ENCODE assay signal across 8 cellular contexts in genomic region chr10:101694674-101695403, GRCh38. TPM values are rescaled to one million over a fixed set of nuclear protein-coding genes. Genes with fewer than 3 reads are reported as not detected.
A peak's percentile ranks its signal among the peaks of the same experiment; 100 is the strongest.
DNase-seq lines count a peak whose midpoint lies in the region; ATAC-seq and TF ChIP-seq lines count a peak whose summit lies in the region.

Gene FBXW4, minus strand, starts transcription at chr10:101695170. Its CDS starts 65 bp downstream, at chr10:101695105.

- H3K9me3 Mint-ChIP-seq in activated CD4-positive, alpha-beta T cell treated with anti-CD3 and anti-CD28 coated beads, Interleukin-2, amount 10 ng/mL, durations not matched to agents 24 days and 14 days, result no peaks in the 10 kb centered on the region

- no peaks in the 10 kb centered on the region for H3K9me2 ChIP-seq in HCT116 (ENCODE audit: insufficient read depth)

- peak; percentile 89 for DNase-seq in GM13977 (ENCODE audit: low spot score)
- no peak for DNase-seq in HCT116 (ENCODE audit: low read depth, low spot score)
- DNase-seq in MV-4-11 (lab: John Stamatoyannopoulos, UW), result peak; percentile 4
- DNase-seq in activated CD4-positive, alpha-beta T cell treated with anti-CD3 and anti-CD28 coated beads, Interleukin-2, amount 10 ng/mL, durations not matched to agents 24 days and 14 days, result peak; percentile 91
- DNase-seq in coronary artery (ENCODE audit: low spot score), result peak; percentile 77
- DNase-seq in left lung, result peak; percentile 70 to 93
- DNase-seq in stimulated activated CD4-positive, alpha-beta T cell treated with anti-CD3 and anti-CD28 coated beads, Interleukin-2, amount 100 ng/mL, for 48 hours, result peak; percentile 51 to 64
- DNase-seq in NCI-H1048 (lab: John Stamatoyannopoulos, UW), result no peak

- RAD21 ChIA-PET in HCT116 (lab: Charles Lee; ENCODE audit: low non-redundant PET in 1 of 2, low total read pairs in 2 of 2, uncharacterized antibody in 2 of 2, unreplicated experiment in 2 of 2), result no interaction called here

- H3K4me1 Mint-ChIP-seq in activated CD4-positive, alpha-beta T cell treated with anti-CD3 and anti-CD28 coated beads, Interleukin-2, amount 10 ng/mL, durations not matched to agents 24 days and 14 days, result peaks cover 22% of the 10 kb centered on the region

- H3K4me3 ChIP-seq in HCT116 (replicated peaks in 1 of 2; ENCODE audit: low read depth in 1 of 2, low read length in 2 of 2), result peak within 1 kb of the TSS; percentile 83 to 84
- H3K4me3 ChIP-seq in coronary artery, result peak within 1 kb of the TSS; percentile 88
- peak within 1 kb of the TSS; percentile 80 to 82 for H3K4me3 ChIP-seq in left lung

- H3K27ac ChIP-seq in HCT116 (ENCODE audit: low read depth, low read length) (peak within 1 kb of the TSS; percentile 94), coronary artery (peak within 1 kb of the TSS; percentile 99), left lung (peak within 1 kb of the TSS; percentile 95 to 96)

- peak within 1 kb of the TSS; percentile 17 for H2AFZ ChIP-seq in HCT116 (ENCODE audit: low read depth, low read length, poor library complexity, severe bottlenecking)

- intact Hi-C loops in HCT116 (cut with micrococcal nuclease), result no loop called here
- intact Hi-C loops in activated CD4-positive, alpha-beta T cell treated with anti-CD3 and anti-CD28 coated beads, Interleukin-2, amount 10 ng/mL, durations not matched to agents 24 days and 14 days (cut with micrococcal nuclease), result loop anchor here (1.0 to 10.0 kb wide), 6 partner anchors 8 to 340 kb away; partner anchors contain the start of genes BTRC, DPCD, OGA and POLL
- intact Hi-C loops in left lung (cut with DNase I), result no loop called here

- H3K79me2 ChIP-seq in HCT116 (ENCODE audit: insufficient read depth, low read length), result peaks cover 31% of the 10 kb centered on the region

- H3K9me3 ChIP-seq in HCT116 (ENCODE audit: control insufficient read depth in 1 of 2, insufficient read depth in 1 of 2, low read depth in 1 of 2, low read length in 2 of 2) (no peaks in the 10 kb centered on the region), left lung (no peaks in the 10 kb centered on the region)

- TF ChIP-seq POLR2A in HCT116 (IDR thresholded peaks at IDR 0.05; ENCODE audit: borderline replicate concordance, extremely low read depth, insufficient read depth, insufficient read length), result peak; percentile 89

- H3K36me3 Mint-ChIP-seq in activated CD4-positive, alpha-beta T cell treated with anti-CD3 and anti-CD28 coated beads, Interleukin-2, amount 10 ng/mL, durations not matched to agents 24 days and 14 days (ENCODE audit: low read depth), result peaks cover 14% of the 10 kb centered on the region

- H3K4me2 ChIP-seq in HCT116 (ENCODE audit: low read length), result peak within 1 kb of the TSS; percentile 80

- no peaks in the 10 kb centered on the region for H4K20me1 ChIP-seq in HCT116 (ENCODE audit: insufficient read depth)

- no peaks in the 10 kb centered on the region for H3K27me3 ChIP-seq in HCT116 (ENCODE audit: insufficient read depth, low read length)
- no peaks in the 10 kb centered on the region for H3K27me3 ChIP-seq in left lung

- peak within 1 kb of the TSS; percentile 99 for H3K27ac Mint-ChIP-seq in activated CD4-positive, alpha-beta T cell treated with anti-CD3 and anti-CD28 coated beads, Interleukin-2, amount 10 ng/mL, durations not matched to agents 24 days and 14 days

- ATAC-seq in HCT116 (peak; percentile 79), left lung (peak; percentile 71)

- in situ Hi-C loops in GM13977 (cut with MboI; ENCODE audit: low pct_unique_long_range_greater_than_20kb, low sequenced_read_pairs, unreplicated experiment), result no loop called here

- BruUV-seq in HCT116 (replicated peaks; lab: Mats Ljungman, UMichigan), result no TSS peak

- POLR2A ChIA-PET in HCT116 (lab: Charles Lee), result no interaction called here

- H3K36me3 ChIP-seq in HCT116 (ENCODE audit: control insufficient read depth in 1 of 2, insufficient read depth in 2 of 2, low read length in 2 of 2) (no peaks in the 10 kb centered on the region), left lung (no peaks in the 10 kb centered on the region)

- no peaks in the 10 kb centered on the region for H3K27me3 Mint-ChIP-seq in activated CD4-positive, alpha-beta T cell treated with anti-CD3 and anti-CD28 coated beads, Interleukin-2, amount 10 ng/mL, durations not matched to agents 24 days and 14 days

- CTCF ChIA-PET in HCT116 (lab: Charles Lee), result interaction anchor here (1.0 to 1.5 kb wide), 4 partner anchors 86 to 200 kb away, joined by 3 to 6 read pairs (median 4); no protein-coding TSS in a partner anchor

- H3K4me3 Mint-ChIP-seq in activated CD4-positive, alpha-beta T cell treated with anti-CD3 and anti-CD28 coated beads, Interleukin-2, amount 10 ng/mL, durations not matched to agents 24 days and 14 days, result peak within 1 kb of the TSS; percentile 98

- peaks cover 13 to 17% of the 10 kb centered on the region in 2 experiments for H3K4me1 ChIP-seq in HCT116 (ENCODE audit: control insufficient read depth in 1 of 2, insufficient read depth in 2 of 2, low read length in 2 of 2)
- peaks cover 23 to 48% of the 10 kb centered on the region in 2 donors for H3K4me1 ChIP-seq in left lung

- TF ChIP-seq CTCF in GM13977 (IDR thresholded peaks at IDR 0.05; ENCODE audit: extremely low read depth, insufficient read depth, missing control alignments), result no peak
- TF ChIP-seq CTCF in HCT116 (IDR thresholded peaks at IDR 0.05 in 2 of 3, conservative IDR thresholded peaks at IDR 0.05 in 1 of 3; ENCODE audit: borderline replicate concordance in 1 of 3, insufficient read depth in 1 of 3, low read depth in 2 of 3, low read length in 2 of 3), result no peak
- no peak for TF ChIP-seq CTCF in coronary artery (IDR thresholded peaks at IDR 0.05)
- no peak for TF ChIP-seq CTCF in left lung (IDR thresholded peaks at IDR 0.05)

- peak within 1 kb of the TSS; percentile 94 for H3K9ac ChIP-seq in HCT116 (ENCODE audit: low read length)

- TF ChIP-seq RAD21 in HCT116 (IDR thresholded peaks at IDR 0.05; ENCODE audit: low read depth), result no peak

TF ChIP-seq in HCT116, 20 proteins besides CTCF, POLR2A, EP300 and RAD21 (continues in another document):
- TF ChIP-seq CEBPB (IDR thresholded peaks at IDR 0.05; ENCODE audit: low read depth), result no peak
- TF ChIP-seq TCF7L2 (IDR thresholded peaks at IDR 0.05; ENCODE audit: borderline replicate concordance, extremely low read depth, insufficient read depth, insufficient read length), result peak; percentile 1
- TF ChIP-seq SP1 (IDR thresholded peaks at IDR 0.05; ENCODE audit: low read depth), result no peak
- no peak for TF ChIP-seq REST (IDR thresholded peaks at IDR 0.05; ENCODE audit: low read depth)
- no peak for TF ChIP-seq EZH2phosphoT487 (IDR thresholded peaks at IDR 0.05; ENCODE audit: borderline replicate concordance)
- TF ChIP-seq POLR2AphosphoS5 (IDR thresholded peaks at IDR 0.05; ENCODE audit: low read depth, low read length), result peak; percentile 73
- TF ChIP-seq SRF (IDR thresholded peaks at IDR 0.05; ENCODE audit: low read depth), result no peak
- TF ChIP-seq ZBTB33 (IDR thresholded peaks at IDR 0.05; ENCODE audit: extremely low read depth, insufficient replicate concordance, low read length), result no peak
- TF ChIP-seq YY1 (IDR thresholded peaks at IDR 0.05; ENCODE audit: extremely low read depth, insufficient replicate concordance, low read depth, low read length), result peak; percentile 87
- no peak for TF ChIP-seq ATF3 (IDR thresholded peaks at IDR 0.05)
- 0 out of 2 replicates have a peak, but pooled peaks have one; percentile 63 for TF ChIP-seq EGR1 (IDR thresholded peaks at IDR 0.05; ENCODE audit: low read depth)

RNA-seq across cellular contexts. Expression of gene FBXW4, which starts in this region (rescaled TPM):
- total RNA-seq in HCT116 (2021; ENCODE audit: unreplicated experiment) (35.3 TPM), left lung (10 to 100 TPM; 53.7 to 57.0 TPM)
- 45.6 and 56.0 TPM in 2 replicates for polyA plus RNA-seq in HCT116 (2012)
- 28.4 and 32.0 TPM in 2 replicates for total RNA-seq in activated CD4-positive, alpha-beta T cell treated with anti-CD3 and anti-CD28 coated beads, Interleukin-2, amount 10 ng/mL, durations not matched to agents 24 days and 14 days

Comparison
In these comparisons a context has a peak if more than half of its experiments do, and no peak if none do; other contexts are left out.
1. DNase-seq: peak in GM13977 (single experiment), MV-4-11 (single experiment), activated CD4-positive, alpha-beta T cell treated with anti-CD3 and anti-CD28 coated beads, Interleukin-2, amount 10 ng/mL, durations not matched to agents 24 days and 14 days (single experiment), coronary artery (single experiment), left lung (2 of 2) and stimulated activated CD4-positive, alpha-beta T cell treated with anti-CD3 and anti-CD28 coated beads, Interleukin-2, amount 100 ng/mL, for 48 hours (2 of 2); none in HCT116 (single experiment) and NCI-H1048 (single experiment).
2. Peak in every context shown above with its lines, with median percentiles within 50 percentile points of each other: H3K27ac ChIP-seq and H3K4me3 ChIP-seq.